Comparison of ENCODE assay signal across 8 cellular contexts in the genomic region with DNA sequence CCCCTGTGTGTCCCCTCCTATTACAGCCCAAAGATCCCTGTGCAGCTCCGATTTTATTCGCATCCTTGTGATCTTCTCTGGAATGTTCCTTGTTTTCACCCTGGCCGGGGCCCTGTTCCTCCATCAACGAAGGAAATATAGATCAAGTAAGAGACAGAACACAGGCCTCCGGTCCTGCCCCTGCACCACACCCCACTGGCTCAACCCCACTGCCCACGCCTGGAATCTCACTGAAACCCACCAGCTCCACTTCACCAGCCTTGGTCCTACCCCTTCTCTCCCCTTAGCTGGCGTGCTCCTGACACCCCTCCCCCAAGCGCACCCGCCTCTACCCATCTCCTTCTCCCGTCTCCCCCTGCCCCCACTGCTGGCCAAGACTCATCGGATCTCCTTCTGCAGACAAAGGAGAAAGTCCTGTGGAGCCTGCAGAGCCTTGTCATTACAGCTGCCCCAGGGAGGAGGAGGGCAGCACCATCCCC. TPM values are rescaled to one million over a fixed set of nuclear protein-coding genes. Genes with fewer than 3 reads are reported as not detected.
A peak's percentile ranks its signal among the peaks of the same experiment; 100 is the strongest.
DNase-seq lines count a peak whose midpoint lies in the region; ATAC-seq and TF ChIP-seq lines count a peak whose summit lies in the region.

No MANE protein-coding gene starts in this region.

- no peaks in the 10 kb centered on the region for H4K20me1 ChIP-seq in neural cell (ENCODE audit: insufficient read depth)

- H3K27ac ChIP-seq in CD4-positive, alpha-beta T cell (ENCODE audit: low read depth, low read length) = peak overlapping the region; percentile 99
- peak overlapping the region; percentile 58 for H3K27ac ChIP-seq in neural cell (ENCODE audit: low read length)

- H3K9me3 Mint-ChIP-seq in CD4-positive, alpha-beta T cell = no peaks in the 10 kb centered on the region

- intact Hi-C loops in CD4-positive, alpha-beta T cell (cut with DNase I, micrococcal nuclease) = loop anchor here in 1 of 2 experiments (2.0 kb wide), 1 partner anchor 14 kb away; no protein-coding TSS in a partner anchor

- peak overlapping the region; percentile 34 for H3K4me2 ChIP-seq in neural cell (ENCODE audit: low read length)

- no peak for TF ChIP-seq RAD21 in neural cell (conservative IDR thresholded peaks at IDR 0.05)

- CTCF ChIA-PET in CD4-positive, alpha-beta T cell (lab: Charles Lee) = interaction anchor here (0.6 to 3.8 kb wide), 5 partner anchors 12 to 113 kb away, joined by 3 to 18 read pairs (median 5); no protein-coding TSS in a partner anchor

- no peak for TF ChIP-seq CTCF in CD4-positive, alpha-beta T cell (IDR thresholded peaks at IDR 0.05)
- no peak for TF ChIP-seq CTCF in epithelial cell of esophagus (IDR thresholded peaks at IDR 0.05; ENCODE audit: insufficient read depth, low read depth, low read length, missing control alignments)
- TF ChIP-seq CTCF in neural cell (IDR thresholded peaks at IDR 0.05; ENCODE audit: poor library complexity, severe bottlenecking) = no peak

- no peak for TF ChIP-seq EP300 in neural cell (conservative IDR thresholded peaks at IDR 0.05; ENCODE audit: poor library complexity, severe bottlenecking)

- peak overlapping the region; percentile 98 for H3K27ac Mint-ChIP-seq in CD4-positive, alpha-beta T cell

- H3K4me1 Mint-ChIP-seq in CD4-positive, alpha-beta T cell (ENCODE audit: low read depth) = peaks cover 80% of the 10 kb centered on the region

- H2AFZ ChIP-seq in neural cell (ENCODE audit: low read depth, low read length) = peak overlapping the region; percentile 83

- H3K9ac ChIP-seq in neural cell (ENCODE audit: low read length) = peak overlapping the region; percentile 70

- H3K9me3 ChIP-seq in CD4-positive, alpha-beta T cell (ENCODE audit: control insufficient read depth, low read length) = no peaks in the 10 kb centered on the region
- H3K9me3 ChIP-seq in neural cell (ENCODE audit: low read length) = no peaks in the 10 kb centered on the region

- peaks cover 83% of the 10 kb centered on the region for H3K36me3 Mint-ChIP-seq in CD4-positive, alpha-beta T cell (ENCODE audit: low read depth)

- H3K27me3 Mint-ChIP-seq in CD4-positive, alpha-beta T cell = no peaks in the 10 kb centered on the region

- H3K36me3 ChIP-seq in neural cell (ENCODE audit: insufficient read depth, low read length) = no peaks in the 10 kb centered on the region

- H3K4me3 ChIP-seq in epithelial cell of esophagus (ENCODE audit: low read length) (peak overlapping the region; percentile 61), neural cell (ENCODE audit: low read length) (peak overlapping the region; percentile 55)

- no peaks in the 10 kb centered on the region for H3F3A ChIP-seq in neural cell (ENCODE audit: insufficient read depth, low read length, poor library complexity, severe bottlenecking)

- DNase-seq in CD4-positive, alpha-beta T cell = no peak
- DNase-seq in OCI-M1 (lab: John Stamatoyannopoulos, UW) (peak; percentile 62), epithelial cell of esophagus (ENCODE audit: low read depth) (no peak), OCI-M2 (lab: John Stamatoyannopoulos, UW; ENCODE audit: unreplicated experiment) (no peak), UCSD-AML1 (lab: John Stamatoyannopoulos, UW; ENCODE audit: unreplicated experiment) (no peak), HPDE6-E6E7 (ENCODE audit: extremely low spot score) (no peak)

- H3K4me3 Mint-ChIP-seq in CD4-positive, alpha-beta T cell = peak overlapping the region; percentile 94

- H3K9me2 ChIP-seq in neural cell (ENCODE audit: insufficient read depth, low read length) = no peaks in the 10 kb centered on the region

- H3K79me2 ChIP-seq in neural cell (replicated peaks; ENCODE audit: insufficient read depth, low read length) = no peaks in the 10 kb centered on the region

- no peaks in the 10 kb centered on the region for H3K27me3 ChIP-seq in CD4-positive, alpha-beta T cell (ENCODE audit: control insufficient read depth, insufficient read depth, low read length)
- no peaks in the 10 kb centered on the region for H3K27me3 ChIP-seq in neural cell (ENCODE audit: insufficient read depth, low read depth, low read length)

- POLR2A ChIA-PET in CD4-positive, alpha-beta T cell (lab: Charles Lee) = interaction anchor here (0.9 to 16.2 kb wide), 14 partner anchors 8 to 508 kb away, joined by 3 to 225 read pairs (median 10); a partner anchor contains a TSS

- ATAC-seq in CD4-positive, alpha-beta T cell (ENCODE audit: poor library complexity) = no peak
- no peak for ATAC-seq in HG03521 (IDR thresholded peaks at IDR 0.05; ENCODE audit: unreplicated experiment)

TF ChIP-seq in neural cell, 6 proteins besides CTCF, POLR2A, EP300 and RAD21:
- TF ChIP-seq, protein P1, sequence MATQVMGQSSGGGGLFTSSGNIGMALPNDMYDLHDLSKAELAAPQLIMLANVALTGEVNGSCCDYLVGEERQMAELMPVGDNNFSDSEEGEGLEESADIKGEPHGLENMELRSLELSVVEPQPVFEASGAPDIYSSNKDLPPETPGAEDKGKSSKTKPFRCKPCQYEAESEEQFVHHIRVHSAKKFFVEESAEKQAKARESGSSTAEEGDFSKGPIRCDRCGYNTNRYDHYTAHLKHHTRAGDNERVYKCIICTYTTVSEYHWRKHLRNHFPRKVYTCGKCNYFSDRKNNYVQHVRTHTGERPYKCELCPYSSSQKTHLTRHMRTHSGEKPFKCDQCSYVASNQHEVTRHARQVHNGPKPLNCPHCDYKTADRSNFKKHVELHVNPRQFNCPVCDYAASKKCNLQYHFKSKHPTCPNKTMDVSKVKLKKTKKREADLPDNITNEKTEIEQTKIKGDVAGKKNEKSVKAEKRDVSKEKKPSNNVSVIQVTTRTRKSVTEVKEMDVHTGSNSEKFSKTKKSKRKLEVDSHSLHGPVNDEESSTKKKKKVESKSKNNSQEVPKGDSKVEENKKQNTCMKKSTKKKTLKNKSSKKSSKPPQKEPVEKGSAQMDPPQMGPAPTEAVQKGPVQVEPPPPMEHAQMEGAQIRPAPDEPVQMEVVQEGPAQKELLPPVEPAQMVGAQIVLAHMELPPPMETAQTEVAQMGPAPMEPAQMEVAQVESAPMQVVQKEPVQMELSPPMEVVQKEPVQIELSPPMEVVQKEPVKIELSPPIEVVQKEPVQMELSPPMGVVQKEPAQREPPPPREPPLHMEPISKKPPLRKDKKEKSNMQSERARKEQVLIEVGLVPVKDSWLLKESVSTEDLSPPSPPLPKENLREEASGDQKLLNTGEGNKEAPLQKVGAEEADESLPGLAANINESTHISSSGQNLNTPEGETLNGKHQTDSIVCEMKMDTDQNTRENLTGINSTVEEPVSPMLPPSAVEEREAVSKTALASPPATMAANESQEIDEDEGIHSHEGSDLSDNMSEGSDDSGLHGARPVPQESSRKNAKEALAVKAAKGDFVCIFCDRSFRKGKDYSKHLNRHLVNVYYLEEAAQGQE (IDR thresholded peaks at IDR 0.05; ENCODE audit: borderline replicate concordance) = no peak
- TF ChIP-seq EZH2 (IDR thresholded peaks at IDR 0.05; ENCODE audit: borderline replicate concordance, insufficient read depth, low read length, poor library complexity, severe bottlenecking) (no peak), MXI1 (conservative IDR thresholded peaks at IDR 0.05; ENCODE audit: poor library complexity, severe bottlenecking) (no peak), TAF1 (IDR thresholded peaks at IDR 0.05; ENCODE audit: low read depth) (no peak), SMC3 (conservative IDR thresholded peaks at IDR 0.05; ENCODE audit: poor library complexity) (no peak), POLR2AphosphoS5 (IDR thresholded peaks at IDR 0.05) (no peak)

RNA-seq across cellular contexts. Expression of a gene that starts 0.9 kb away (rescaled TPM):
- total RNA-seq in CD4-positive, alpha-beta T cell = 10 to 100 TPM; 14.7 to 15.8 TPM
- polyA plus RNA-seq in neural cell = not detected in 2 replicates
- polyA minus RNA-seq in neural cell = 1.2 TPM in 1 of 2 replicates, not detected in the other

RNA-seq across cellular contexts. Expression of a gene that starts 6.2 kb away (rescaled TPM):
- 10 to 100 TPM; 42.7 to 46.1 TPM for total RNA-seq in CD4-positive, alpha-beta T cell
- not detected in 2 replicates for polyA plus RNA-seq in neural cell
- polyA minus RNA-seq in neural cell = not detected in 2 replicates

RNA-seq across cellular contexts. Expression of a gene that starts 19.6 kb away (rescaled TPM):
- total RNA-seq in CD4-positive, alpha-beta T cell = 10 to 100 TPM; 84.8 to 87.7 TPM
- 4.3 and 6.7 TPM in 2 replicates for polyA plus RNA-seq in neural cell
- 0.97 and 1.4 TPM in 2 replicates for polyA minus RNA-seq in neural cell

RNA-seq across cellular contexts. Expression of a gene that starts 42.2 kb away (rescaled TPM):
- total RNA-seq in CD4-positive, alpha-beta T cell = 10 to 100 TPM; 15.1 to 16.7 TPM
- polyA plus RNA-seq in neural cell = 111 and 117 TPM in 2 replicates
- polyA minus RNA-seq in neural cell = 34.1 and 46.3 TPM in 2 replicates

RNA-seq across cellular contexts. Expression of a gene that starts 43.0 kb away (rescaled TPM):
- total RNA-seq in CD4-positive, alpha-beta T cell = 10 to 100 TPM; 13.7 to 14.9 TPM
- 4.5 and 5.6 TPM in 2 replicates for polyA plus RNA-seq in neural cell
- 12.2 and 14.7 TPM in 2 replicates for polyA minus RNA-seq in neural cell
